Comparison of ENCODE assay signal across 8 cellular contexts in genomic region chr6:89413006-89413400, GRCh38. TPM values are rescaled to one million over a fixed set of nuclear protein-coding genes. Genes with fewer than 3 reads are reported as not detected.
DNase-seq lines count a peak whose midpoint lies in the region; ATAC-seq and TF ChIP-seq lines count a peak whose summit lies in the region.

No MANE protein-coding gene starts in this region.

- H3K27ac Mint-ChIP-seq in progenitor cell of endocrine pancreas (no peak overlapping the region), HFFc6 (no peak overlapping the region)

- H3K4me3 ChIP-seq in OCI-LY1 (ENCODE audit: low read depth, low read length, poor library complexity, severe bottlenecking), result peak overlapping the region; percentile 69
- peak overlapping the region; percentile 72 for H3K4me3 ChIP-seq in epithelial cell of proximal tubule (ENCODE audit: low read depth, low read length)

- H3K9me2 ChIP-seq in OCI-LY1 (ENCODE audit: low read depth, low read length), result no peaks in the 10 kb centered on the region

- H3K9me3 ChIP-seq in ES-I3 (ENCODE audit: control insufficient read depth, insufficient read depth, low read length) (no peaks in the 10 kb centered on the region), OCI-LY1 (ENCODE audit: low read length) (no peaks in the 10 kb centered on the region)

- H3K36me3 ChIP-seq in ES-I3 (ENCODE audit: insufficient read depth, low read length) (no peaks in the 10 kb centered on the region), OCI-LY1 (ENCODE audit: insufficient read depth, low read length) (no peaks in the 10 kb centered on the region)

- no peaks in the 10 kb centered on the region for H3F3A ChIP-seq in OCI-LY1 (ENCODE audit: insufficient read depth, low read length)

- 0 out of 2 replicates have a peak overlapping the region, but pooled peaks have one; percentile 4 for H2AFZ ChIP-seq in OCI-LY1 (ENCODE audit: low read length)

- no peaks in the 10 kb centered on the region for H3K36me3 Mint-ChIP-seq in progenitor cell of endocrine pancreas (ENCODE audit: insufficient read depth)
- no peaks in the 10 kb centered on the region for H3K36me3 Mint-ChIP-seq in HFFc6 (ENCODE audit: low read depth)

- H3K4me1 Mint-ChIP-seq in progenitor cell of endocrine pancreas (ENCODE audit: low read depth), result peaks cover 6% of the 10 kb centered on the region
- H3K4me1 Mint-ChIP-seq in HFFc6 (ENCODE audit: low read depth), result no peaks in the 10 kb centered on the region

- ATAC-seq in GM21825 (IDR thresholded peaks at IDR 0.05; ENCODE audit: unreplicated experiment), result no peak

- DNase-seq in epithelial cell of proximal tubule (ENCODE audit: low read depth) (no peak), progenitor cell of endocrine pancreas (ENCODE audit: low spot score, unreplicated experiment) (no peak), LoVo (ENCODE audit: low spot score) (no peak), HFFc6 (no peak)
- DNase-seq in activated CD4-positive, CD25-positive, alpha-beta regulatory T cell (lab: John Stamatoyannopoulos, UW), result no peak

- no peak overlapping the region for H3K27ac ChIP-seq in OCI-LY1 (ENCODE audit: low read depth, low read length, poor library complexity, severe bottlenecking)

- no peaks in the 10 kb centered on the region for H4K20me1 ChIP-seq in OCI-LY1 (ENCODE audit: insufficient read depth, low read length)

- no peaks in the 10 kb centered on the region for H3K79me2 ChIP-seq in OCI-LY1 (ENCODE audit: insufficient read depth, low read length)

- H3K27me3 Mint-ChIP-seq in progenitor cell of endocrine pancreas (peaks cover 70% of the 10 kb centered on the region), HFFc6 (ENCODE audit: insufficient read depth) (peaks cover 41% of the 10 kb centered on the region)

- H3K9me3 Mint-ChIP-seq in progenitor cell of endocrine pancreas (ENCODE audit: low read depth), result no peaks in the 10 kb centered on the region
- no peaks in the 10 kb centered on the region for H3K9me3 Mint-ChIP-seq in HFFc6

- peaks cover 5% of the 10 kb centered on the region for H3K27me3 ChIP-seq in OCI-LY1 (ENCODE audit: insufficient read depth, low read length)

- peak overlapping the region; percentile 91 for H3K4me3 Mint-ChIP-seq in progenitor cell of endocrine pancreas (ENCODE audit: low read depth)
- no peak overlapping the region for H3K4me3 Mint-ChIP-seq in HFFc6

- H3K4me1 ChIP-seq in ES-I3 (ENCODE audit: insufficient read depth, low read length) (no peaks in the 10 kb centered on the region; the same call in 1 of the 2 replicates), OCI-LY1 (ENCODE audit: insufficient read depth, low read length, severe bottlenecking) (peaks cover 24% of the 10 kb centered on the region)

- peak overlapping the region; percentile 83 for H3K4me2 ChIP-seq in OCI-LY1 (ENCODE audit: low read length)

- H3K9ac ChIP-seq in ES-I3 (ENCODE audit: low read depth, low read length) (peak overlapping the region; percentile 55; the same call in 1 of the 2 replicates), OCI-LY1 (ENCODE audit: low read length) (no peak overlapping the region; the same call in 1 of the 2 replicates)

- TF ChIP-seq CTCF in OCI-LY1 (IDR thresholded peaks at IDR 0.05; ENCODE audit: low read length), result no peak
- TF ChIP-seq CTCF in epithelial cell of proximal tubule (conservative IDR thresholded peaks at IDR 0.05; ENCODE audit: low read depth, low read length), result no peak
- TF ChIP-seq CTCF in progenitor cell of endocrine pancreas (IDR thresholded peaks at IDR 0.05; ENCODE audit: unreplicated experiment), result no peak
- no peak for TF ChIP-seq CTCF in HFFc6 (IDR thresholded peaks at IDR 0.05)

RNA-seq across cellular contexts. Expression of gene RRAGD, which starts 0.9 kb away (rescaled TPM):
- total RNA-seq in epithelial cell of proximal tubule, result 10.8 and 12.7 TPM in 2 replicates
- 8.0 and 11.4 TPM in 2 replicates for total RNA-seq in progenitor cell of endocrine pancreas
- not detected for total RNA-seq in HFFc6 (2021; fragmentation: NEBNext Ultra II Directional; extraction: Animal tissue kit (Norgen Biotek cat#: 25700))

RNA-seq across cellular contexts. Expression of gene ANKRD6, which starts 19.9 kb away (rescaled TPM):
- total RNA-seq in epithelial cell of proximal tubule (4.4 and 6.2 TPM in 2 replicates), progenitor cell of endocrine pancreas (29.7 and 32.4 TPM in 2 replicates)
- not detected for total RNA-seq in HFFc6 (2021; fragmentation: NEBNext Ultra II Directional; extraction: Animal tissue kit (Norgen Biotek cat#: 25700))
